Comparison of ENCODE assay signal across 8 cellular contexts in genomic region chr7:39416866-39417265, GRCh38.
"Had no signal": no experiment of that assay in that cellular context is flagged by ENCODE, and none has a peak within 500 bp of the region (broad histone marks: within the 10 kb centered on the region; RNA-seq: fewer than 3 reads in every experiment).

No MANE protein-coding gene starts in this region.

- FAIRE-seq: HepG2 had no signal

- H2AFZ ChIP-seq: GM23248 had no signal

- H3K36me3 ChIP-seq: HAP-1 had no signal

- H3K4me3 ChIP-seq: GM23248, HAP-1 had no signal

- ATAC-seq: HCT116, HepG2 had no signal

- DNase-seq: GM23248, GOT3, H7, HFFc6 had no signal

- H3K9ac ChIP-seq: GM23248 had no signal

- H3K27ac ChIP-seq: GM23248, HL-60 had no signal

- H3K9me3 ChIP-seq: HAP-1 had no signal
